Comparison of ENCODE assay signal across 9 cellular contexts in genomic region chr15:67091966-67092677, GRCh38. TPM values are rescaled to one million over a fixed set of nuclear protein-coding genes. Genes with fewer than 3 reads are reported as not detected.
DNase-seq lines count a peak whose midpoint lies in the region; ATAC-seq and TF ChIP-seq lines count a peak whose summit lies in the region.
"Had no signal": no experiment of that assay in that cellular context is flagged by ENCODE, and none has a peak within 500 bp of the region (broad histone marks: within the 10 kb centered on the region; RNA-seq: fewer than 3 reads in every experiment).

No MANE protein-coding gene starts in this region.

- H3K9me3 ChIP-seq in T-helper 17 cell (ENCODE audit: control insufficient read depth, low read length, poor library complexity, severe bottlenecking) (no peaks in the 10 kb centered on the region), left ventricle myocardium inferior (replicated peaks) (no peaks in the 10 kb centered on the region)
- H3K9me3 ChIP-seq: thoracic aorta had no signal

- H3K27me3 ChIP-seq in left ventricle myocardium inferior (ENCODE audit: low read depth) = no peaks in the 10 kb centered on the region

- H3K4me3 ChIP-seq in left ventricle myocardium inferior = no peak overlapping the region
- H3K4me3 ChIP-seq: thoracic aorta had no signal

- CTCF ChIA-PET in activated CD4-positive, alpha-beta T cell treated with anti-CD3 and anti-CD28 coated beads, Interleukin-2, amount 10 ng/mL, durations not matched to agents 7 days and 5 days (lab: Charles Lee) = interaction anchor here (1.0 to 1.6 kb wide), 3 partner anchors 10 to 146 kb away, joined by 3 to 7 read pairs (median 4); no protein-coding TSS in a partner anchor

- no peak for ATAC-seq in T-helper 17 cell
- ATAC-seq in stimulated activated naive B cell treated with anti-CD40 and anti-IgM and Interleukin-4, amounts not matched to agents 10 μg/mL and 1 μg/mL and 100 μg/mL, for 72 hours (replicated peaks) = no peak

- H3K36me3 Mint-ChIP-seq in activated CD4-positive, alpha-beta T cell treated with anti-CD3 and anti-CD28 coated beads, Interleukin-2, amount 10 ng/mL, durations not matched to agents 7 days and 5 days (ENCODE audit: low read depth) = peaks cover 64% of the 10 kb centered on the region
- peaks cover 3% of the 10 kb centered on the region for H3K36me3 Mint-ChIP-seq in T-helper 17 cell (ENCODE audit: low read depth)
- H3K36me3 Mint-ChIP-seq in stimulated activated naive B cell treated with anti-CD40 and anti-IgM and Interleukin-4, amounts not matched to agents 10 μg/mL and 1 μg/mL and 100 μg/mL, for 72 hours = peaks cover 20 to 29% of the 10 kb centered on the region in 2 donors
- H3K36me3 Mint-ChIP-seq in chondrocyte (ENCODE audit: low read depth) = no peaks in the 10 kb centered on the region

- peak overlapping the region; percentile 79 for H3K27ac Mint-ChIP-seq in activated CD4-positive, alpha-beta T cell treated with anti-CD3 and anti-CD28 coated beads, Interleukin-2, amount 10 ng/mL, durations not matched to agents 7 days and 5 days
- H3K27ac Mint-ChIP-seq in T-helper 17 cell (peak overlapping the region; percentile 99), chondrocyte (ENCODE audit: unreplicated experiment) (no peak overlapping the region)
- peak overlapping the region; percentile 96 for H3K27ac Mint-ChIP-seq in stimulated activated naive B cell treated with anti-CD40 and anti-IgM and Interleukin-4, amounts not matched to agents 10 μg/mL and 1 μg/mL and 100 μg/mL, for 72 hours

- no peaks in the 10 kb centered on the region for H3K9me3 Mint-ChIP-seq in activated CD4-positive, alpha-beta T cell treated with anti-CD3 and anti-CD28 coated beads, Interleukin-2, amount 10 ng/mL, durations not matched to agents 7 days and 5 days
- H3K9me3 Mint-ChIP-seq in stimulated activated naive B cell treated with anti-CD40 and anti-IgM and Interleukin-4, amounts not matched to agents 10 μg/mL and 1 μg/mL and 100 μg/mL, for 72 hours = no peaks in the 10 kb centered on the region
- H3K9me3 Mint-ChIP-seq in chondrocyte (ENCODE audit: low read depth) = no peaks in the 10 kb centered on the region

- H3K4me3 Mint-ChIP-seq in activated CD4-positive, alpha-beta T cell treated with anti-CD3 and anti-CD28 coated beads, Interleukin-2, amount 10 ng/mL, durations not matched to agents 7 days and 5 days = no peak overlapping the region
- H3K4me3 Mint-ChIP-seq in T-helper 17 cell (peak overlapping the region; percentile 71), chondrocyte (ENCODE audit: unreplicated experiment) (no peak overlapping the region)
- peak overlapping the region; percentile 22 to 70 for H3K4me3 Mint-ChIP-seq in stimulated activated naive B cell treated with anti-CD40 and anti-IgM and Interleukin-4, amounts not matched to agents 10 μg/mL and 1 μg/mL and 100 μg/mL, for 72 hours

- H3K4me1 Mint-ChIP-seq in activated CD4-positive, alpha-beta T cell treated with anti-CD3 and anti-CD28 coated beads, Interleukin-2, amount 10 ng/mL, durations not matched to agents 7 days and 5 days = peaks cover 96% of the 10 kb centered on the region
- H3K4me1 Mint-ChIP-seq in T-helper 17 cell (peaks cover 62% of the 10 kb centered on the region), chondrocyte (ENCODE audit: low read depth) (peaks cover 46% of the 10 kb centered on the region)
- H3K4me1 Mint-ChIP-seq in stimulated activated naive B cell treated with anti-CD40 and anti-IgM and Interleukin-4, amounts not matched to agents 10 μg/mL and 1 μg/mL and 100 μg/mL, for 72 hours = peaks cover 0 to 87% of the 10 kb centered on the region in 2 donors

- H3K27ac ChIP-seq in left ventricle myocardium inferior (replicated peaks) = peak overlapping the region; percentile 56
- H3K27ac ChIP-seq: thoracic aorta had no signal

- H3K36me3 ChIP-seq in left ventricle myocardium inferior = peaks cover 3% of the 10 kb centered on the region
- H3K36me3 ChIP-seq: thoracic aorta had no signal

- DNase-seq in activated CD4-positive, alpha-beta T cell treated with anti-CD3 and anti-CD28 coated beads, Interleukin-2, amount 10 ng/mL, durations not matched to agents 7 days and 5 days = no peak
- no peak for DNase-seq in activated CD4-positive, alpha-beta T cell treated with anti-CD3 and anti-CD28 coated beads for 4 hours
- no peak for DNase-seq in T-helper 17 cell
- DNase-seq in left ventricle myocardium inferior = no peak
- DNase-seq in stimulated activated naive B cell treated with anti-CD40 and anti-IgM and Interleukin-4, amounts not matched to agents 10 μg/mL and 1 μg/mL and 100 μg/mL, for 72 hours = no peak
- DNase-seq in iPS-NIHi11 (ENCODE audit: low spot score) = no peak
- no peak for DNase-seq in chondrocyte (ENCODE audit: low spot score)
- no peak for DNase-seq in NCI-H1105 treated with DMSO at 0.1 percent for 48 hours (lab: John Stamatoyannopoulos, UW)

- POLR2A ChIA-PET in activated CD4-positive, alpha-beta T cell treated with anti-CD3 and anti-CD28 coated beads, Interleukin-2, amount 10 ng/mL, durations not matched to agents 7 days and 5 days (lab: Charles Lee) = interaction anchor here (0.6 kb wide), 1 partner anchor 38 kb away, joined by 3 read pairs; no protein-coding TSS in a partner anchor

- H3K27me3 Mint-ChIP-seq in activated CD4-positive, alpha-beta T cell treated with anti-CD3 and anti-CD28 coated beads, Interleukin-2, amount 10 ng/mL, durations not matched to agents 7 days and 5 days = no peaks in the 10 kb centered on the region
- H3K27me3 Mint-ChIP-seq in T-helper 17 cell (no peaks in the 10 kb centered on the region), chondrocyte (ENCODE audit: low read depth) (no peaks in the 10 kb centered on the region)
- no peaks in the 10 kb centered on the region for H3K27me3 Mint-ChIP-seq in stimulated activated naive B cell treated with anti-CD40 and anti-IgM and Interleukin-4, amounts not matched to agents 10 μg/mL and 1 μg/mL and 100 μg/mL, for 72 hours

- intact Hi-C loops in left ventricle myocardium inferior (cut with micrococcal nuclease) = no loop called here

- peaks cover 71% of the 10 kb centered on the region for H3K4me1 ChIP-seq in left ventricle myocardium inferior

- TF ChIP-seq CTCF in left ventricle myocardium inferior (IDR thresholded peaks at IDR 0.05; ENCODE audit: borderline replicate concordance) (no peak), chondrocyte (IDR thresholded peaks at IDR 0.05) (no peak)

RNA-seq across cellular contexts. Expression of gene SMAD3, which starts 26.7 kb away (rescaled TPM):
- 10 to 100 TPM; 81.6 to 83.9 TPM for total RNA-seq in activated CD4-positive, alpha-beta T cell treated with anti-CD3 and anti-CD28 coated beads, Interleukin-2, amount 10 ng/mL, durations not matched to agents 7 days and 5 days
- total RNA-seq in T-helper 17 cell (10 to 100 TPM; 79.8 to 82.9 TPM), left ventricle myocardium inferior (18.8 TPM), chondrocyte (19.0 to 27.2 TPM (median 23.2 TPM) in 3 replicates)

Comparison
In these comparisons a context has a peak if more than half of its experiments do, and no peak if none do; other contexts are left out.
1. H3K4me3 Mint-ChIP-seq: peak in T-helper 17 cell (single experiment) and stimulated activated naive B cell treated with anti-CD40 and anti-IgM and Interleukin-4, amounts not matched to agents 10 μg/mL and 1 μg/mL and 100 μg/mL, for 72 hours (2 of 2); none in activated CD4-positive, alpha-beta T cell treated with anti-CD3 and anti-CD28 coated beads, Interleukin-2, amount 10 ng/mL, durations not matched to agents 7 days and 5 days (single experiment) and chondrocyte (single experiment).